ENCODE assay signal across 20 cellular contexts in the genomic region with DNA sequence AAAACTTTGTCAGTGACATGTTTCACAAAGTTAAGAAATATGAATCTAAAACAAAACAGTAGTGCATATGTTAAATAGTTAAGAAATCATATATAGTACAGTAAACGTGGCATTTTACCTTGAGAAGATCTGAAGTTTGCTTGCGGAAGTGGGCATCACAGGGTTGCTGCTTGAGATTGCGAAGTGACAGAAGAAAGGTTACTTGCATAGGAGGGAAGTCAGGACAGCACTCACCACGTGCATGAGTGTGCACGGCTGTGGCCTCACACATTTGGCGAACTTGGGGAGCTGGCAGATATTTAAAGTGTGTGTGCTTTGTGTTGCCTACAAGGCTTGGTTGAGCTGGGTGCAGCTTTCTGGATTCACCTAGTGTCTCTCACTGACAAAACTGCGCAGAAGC.
DNase-seq lines count a peak whose midpoint lies in the region; ATAC-seq and TF ChIP-seq lines count a peak whose summit lies in the region.
"Had no signal": no experiment of that assay in that cellular context is flagged by ENCODE, and none has a peak within 500 bp of the region (broad histone marks: within the 10 kb centered on the region; RNA-seq: fewer than 3 reads in every experiment).

No MANE protein-coding gene starts in this region.

- no peak overlapping the region for H3K4me3 Mint-ChIP-seq in activated CD4-positive, alpha-beta T cell treated with anti-CD3 and anti-CD28 coated beads for 36 hours
- H3K4me3 Mint-ChIP-seq in stimulated activated naive CD8-positive, alpha-beta T cell treated with anti-CD3 and anti-CD28 coated beads, Interleukin-15, amount 100 ng/mL, for 72 hours, result no peak overlapping the region
- H3K4me3 Mint-ChIP-seq: CD4-positive, CD25-positive, alpha-beta regulatory T cell had no signal

- no peak for TF ChIP-seq EP300 in esophagus muscularis mucosa (IDR thresholded peaks at IDR 0.05)

- peak; percentile 26 for ATAC-seq in activated CD4-positive, alpha-beta T cell treated with anti-CD3 and anti-CD28 coated beads for 36 hours
- peak; percentile 36 for ATAC-seq in stimulated activated naive CD8-positive, alpha-beta T cell treated with anti-CD3 and anti-CD28 coated beads, Interleukin-15, Interleukin-2, amounts not matched to agents 100 U/mL and 50 U/mL, for 24 hours
- ATAC-seq in stimulated activated naive CD8-positive, alpha-beta T cell treated with anti-CD3 and anti-CD28 coated beads, Interleukin-15, amount 100 ng/mL, for 72 hours, result no peak
- ATAC-seq: A549, PC-3 had no signal

- H3K4me3 ChIP-seq in esophagus muscularis mucosa (no peak overlapping the region), A673 (ENCODE audit: low read depth, low read length, poor library complexity, severe bottlenecking) (no peak overlapping the region)
- H3K4me3 ChIP-seq: A549 had no signal

- no peak for TF ChIP-seq CTCF in esophagus muscularis mucosa (IDR thresholded peaks at IDR 0.05)
- no peak for TF ChIP-seq CTCF in A673 (conservative IDR thresholded peaks at IDR 0.05; ENCODE audit: low read depth, low read length)

- H3K4me1 Mint-ChIP-seq in activated CD4-positive, alpha-beta T cell treated with anti-CD3 and anti-CD28 coated beads for 36 hours, result peaks cover 5% of the 10 kb centered on the region
- H3K4me1 Mint-ChIP-seq in stimulated activated naive CD8-positive, alpha-beta T cell treated with anti-CD3 and anti-CD28 coated beads, Interleukin-15, amount 100 ng/mL, for 72 hours, result no peaks in the 10 kb centered on the region
- H3K4me1 Mint-ChIP-seq: CD4-positive, CD25-positive, alpha-beta regulatory T cell had no signal

- H3K9me3 ChIP-seq in esophagus muscularis mucosa (peaks cover 0 to 6% (median 0%) of the 10 kb centered on the region in 4 donors), A673 (ENCODE audit: low read depth, low read length, poor library complexity, severe bottlenecking) (no peaks in the 10 kb centered on the region)
- H3K9me3 ChIP-seq: A549, BE2C had no signal

- H3K27me3 Mint-ChIP-seq in activated CD4-positive, alpha-beta T cell treated with anti-CD3 and anti-CD28 coated beads for 36 hours, result no peaks in the 10 kb centered on the region
- no peaks in the 10 kb centered on the region for H3K27me3 Mint-ChIP-seq in stimulated activated naive CD8-positive, alpha-beta T cell treated with anti-CD3 and anti-CD28 coated beads, Interleukin-15, amount 100 ng/mL, for 72 hours

- peak; percentile 18 for DNase-seq in activated CD4-positive, alpha-beta T cell treated with anti-CD3 and anti-CD28 coated beads for 36 hours
- no peak for DNase-seq in activated CD4-positive, alpha-beta T cell treated with anti-CD3 and anti-CD28 coated beads, Interleukin-2, amount 50 U/mL, for 48 hours
- no peak for DNase-seq in stimulated activated naive CD8-positive, alpha-beta T cell treated with anti-CD3 and anti-CD28 coated beads, Interleukin-15, Interleukin-2, amounts not matched to agents 100 U/mL and 50 U/mL, for 24 hours
- DNase-seq in stimulated activated naive CD8-positive, alpha-beta T cell treated with anti-CD3 and anti-CD28 coated beads, Interleukin-15, amount 100 ng/mL, for 72 hours, result no peak
- DNase-seq in esophagus muscularis mucosa (ENCODE audit: extremely low spot score) (peak; percentile 45), NAMALWA (ENCODE audit: low spot score) (no peak), A673 (ENCODE audit: low spot score) (no peak)
- DNase-seq: BE2C, COR-L47, DMS79, KG1, MV-4-11, NCI-H1694 treated with DMSO at 0.1 percent for 48 hours, NCI-H2107, NCI-H2227 treated with DMSO at 0.1 percent for 48 hours, NCI-H524, PC-3, Right ventricle myocardium superior had no signal

- no peaks in the 10 kb centered on the region for H3K36me3 Mint-ChIP-seq in activated CD4-positive, alpha-beta T cell treated with anti-CD3 and anti-CD28 coated beads for 36 hours (ENCODE audit: low read depth)

- no peak for TF ChIP-seq POLR2A in esophagus muscularis mucosa (IDR thresholded peaks at IDR 0.05; ENCODE audit: low read depth)

- POLR2A ChIA-PET in activated CD4-positive, alpha-beta T cell treated with anti-CD3 and anti-CD28 coated beads for 36 hours (lab: Charles Lee), result no interaction called here
- POLR2A ChIA-PET in A673 (lab: Charles Lee; ENCODE audit: low non-redundant PET), result no interaction called here

- CTCF ChIA-PET in activated CD4-positive, alpha-beta T cell treated with anti-CD3 and anti-CD28 coated beads for 36 hours (lab: Charles Lee), result no interaction called here
- CTCF ChIA-PET in A673 (lab: Charles Lee), result no interaction called here

- no peaks in the 10 kb centered on the region for H3K36me3 ChIP-seq in esophagus muscularis mucosa
- H3K36me3 ChIP-seq in A673 (ENCODE audit: insufficient read depth, low read length, poor library complexity, severe bottlenecking), result no peaks in the 10 kb centered on the region
- H3K36me3 ChIP-seq: BE2C had no signal

- H3K27me3 ChIP-seq in esophagus muscularis mucosa, result no peaks in the 10 kb centered on the region
- no peaks in the 10 kb centered on the region for H3K27me3 ChIP-seq in A673 (replicated peaks; ENCODE audit: insufficient read depth, low read depth, low read length, poor library complexity)
- H3K27me3 ChIP-seq: BE2C had no signal

- H3K4me1 ChIP-seq in esophagus muscularis mucosa (no peaks in the 10 kb centered on the region), A673 (ENCODE audit: insufficient read depth, low read length, poor library complexity, severe bottlenecking) (no peaks in the 10 kb centered on the region)
- H3K4me1 ChIP-seq: A549 had no signal

- H3K9me3 Mint-ChIP-seq in activated CD4-positive, alpha-beta T cell treated with anti-CD3 and anti-CD28 coated beads for 36 hours (ENCODE audit: low read depth), result no peaks in the 10 kb centered on the region
- no peaks in the 10 kb centered on the region for H3K9me3 Mint-ChIP-seq in stimulated activated naive CD8-positive, alpha-beta T cell treated with anti-CD3 and anti-CD28 coated beads, Interleukin-15, amount 100 ng/mL, for 72 hours

- no peak overlapping the region for H3K27ac ChIP-seq in esophagus muscularis mucosa (replicated peaks in 1 of 4)
- H3K27ac ChIP-seq in A673 (ENCODE audit: low read depth, low read length, poor library complexity, severe bottlenecking), result no peak overlapping the region
- H3K27ac ChIP-seq: A549 had no signal

- intact Hi-C loops in activated CD4-positive, alpha-beta T cell treated with anti-CD3 and anti-CD28 coated beads for 36 hours (cut with DNase I, micrococcal nuclease), result no loop called here
- intact Hi-C loops in esophagus muscularis mucosa (cut with DNase I) (no loop called here), A673 (cut with micrococcal nuclease; ENCODE audit: unreplicated experiment) (no loop called here)

- WGBS in esophagus muscularis mucosa, result 80% methylated on average over 7 of the region's 7 CpGs

- H3K27ac Mint-ChIP-seq in activated CD4-positive, alpha-beta T cell treated with anti-CD3 and anti-CD28 coated beads for 36 hours, result no peak overlapping the region
- H3K27ac Mint-ChIP-seq in stimulated activated naive CD8-positive, alpha-beta T cell treated with anti-CD3 and anti-CD28 coated beads, Interleukin-15, amount 100 ng/mL, for 72 hours, result no peak overlapping the region
- H3K27ac Mint-ChIP-seq: CD4-positive, CD25-positive, alpha-beta regulatory T cell had no signal

- BruUV-seq in A673 (replicated peaks; lab: Mats Ljungman, UMichigan), result no TSS peak

Comparison
In these comparisons a context has a peak if more than half of its experiments do, and no peak if none do; other contexts are left out.
1. DNase-seq: peak in activated CD4-positive, alpha-beta T cell treated with anti-CD3 and anti-CD28 coated beads for 36 hours (single experiment) and esophagus muscularis mucosa (single experiment); none in activated CD4-positive, alpha-beta T cell treated with anti-CD3 and anti-CD28 coated beads, Interleukin-2, amount 50 U/mL, for 48 hours (0 of 2), stimulated activated naive CD8-positive, alpha-beta T cell treated with anti-CD3 and anti-CD28 coated beads, Interleukin-15, Interleukin-2, amounts not matched to agents 100 U/mL and 50 U/mL, for 24 hours (single experiment), stimulated activated naive CD8-positive, alpha-beta T cell treated with anti-CD3 and anti-CD28 coated beads, Interleukin-15, amount 100 ng/mL, for 72 hours (0 of 2), NAMALWA (single experiment) and A673 (single experiment).